In the genomic region with DNA sequence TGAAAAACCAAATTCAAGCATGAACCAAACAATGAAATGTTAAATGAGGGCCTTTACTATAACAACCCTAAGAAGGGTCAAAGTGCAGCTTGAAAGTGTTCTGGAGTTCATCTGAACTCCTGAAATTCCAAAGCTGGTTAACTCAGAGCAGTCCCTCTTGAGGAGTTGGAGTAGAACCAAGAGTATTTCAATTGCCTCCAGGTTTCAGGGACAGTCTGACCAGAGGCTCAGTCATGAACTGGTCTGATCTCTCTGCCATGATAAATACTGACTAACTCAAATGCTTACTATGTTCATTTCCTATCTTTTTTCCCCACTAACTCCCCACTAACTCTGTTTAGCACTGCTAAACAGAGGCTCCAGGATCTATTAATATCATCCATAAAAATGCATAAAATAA, we compare ENCODE assay signal across 9 cellular contexts. TPM values are rescaled to one million over a fixed set of nuclear protein-coding genes. Genes with fewer than 3 reads are reported as not detected.
A peak's percentile ranks its signal among the peaks of the same experiment; 100 is the strongest.
DNase-seq lines count a peak whose midpoint lies in the region; ATAC-seq and TF ChIP-seq lines count a peak whose summit lies in the region.
"Had no signal": no experiment of that assay in that cellular context is flagged by ENCODE, and none has a peak within 500 bp of the region (broad histone marks: within the 10 kb centered on the region; RNA-seq: fewer than 3 reads in every experiment).

No MANE protein-coding gene starts in this region.

- no peaks in the 10 kb centered on the region for H3K27me3 Mint-ChIP-seq in brain

- H3K4me1 Mint-ChIP-seq in brain = peaks cover 82% of the 10 kb centered on the region

- peak overlapping the region; percentile 77 to 98 (median 84) for H3K4me3 Mint-ChIP-seq in brain

- ATAC-seq in HG03442 (IDR thresholded peaks at IDR 0.05; ENCODE audit: unreplicated experiment) (no peak), GM19397 (IDR thresholded peaks at IDR 0.05; ENCODE audit: unreplicated experiment) (no peak)

- H3K27ac Mint-ChIP-seq in brain = peak overlapping the region; percentile 21 to 92 (median 73)

- no peaks in the 10 kb centered on the region for H3K9me3 ChIP-seq in mesodermal cell (ENCODE audit: control insufficient read depth, low read length)

- TF ChIP-seq CTCF in HFF-Myc (IDR thresholded peaks at IDR 0.05; ENCODE audit: low read depth, low read length, missing control alignments) (no peak), brain (conservative IDR thresholded peaks at IDR 0.05) (no peak)

- peaks cover 12% of the 10 kb centered on the region for H3K36me3 ChIP-seq in mesodermal cell (ENCODE audit: control insufficient read depth, insufficient read depth, low read length)

- peaks cover 33% of the 10 kb centered on the region for H3K36me3 Mint-ChIP-seq in brain

- peaks cover 21% of the 10 kb centered on the region for H3K4me1 ChIP-seq in mesodermal cell (ENCODE audit: control insufficient read depth, insufficient read depth, low read length, poor library complexity, severe bottlenecking)

- peak overlapping the region; percentile 92 for H3K4me3 ChIP-seq in HFF-Myc (replicated peaks; ENCODE audit: low read depth, low read length)
- H3K4me3 ChIP-seq in mesodermal cell (ENCODE audit: extremely low read depth, insufficient read depth, low read length, poor library complexity, severe bottlenecking) = peak overlapping the region; percentile 2

- H3K9me3 Mint-ChIP-seq in brain = no peaks in the 10 kb centered on the region

- H3K27ac ChIP-seq in mesodermal cell (ENCODE audit: low read depth, low read length, severe bottlenecking) = no peak overlapping the region

- DNase-seq in AG08395 (ENCODE audit: low spot score) = peak; percentile 61
- no peak for DNase-seq in HFF-Myc (ENCODE audit: extremely low read depth, low read depth)
- no peak for DNase-seq in HuH-7 (ENCODE audit: low spot score)
- no peak for DNase-seq in RPMI8226
- DNase-seq: NCI-H2081 treated with DMSO at 0.1 percent for 48 hours had no signal

RNA-seq across cellular contexts. Expression of a gene that starts 2.7 kb away (rescaled TPM):
- polyA plus RNA-seq in brain (ENCODE audit: insufficient read depth, low read depth, low replicate concordance) = 83.6 TPM
- 76.5 TPM for polyA plus RNA-seq in mesodermal cell (2013, experiment 1 of 2)
- 73.5 TPM for polyA plus RNA-seq in mesodermal cell (2013, experiment 2 of 2)

RNA-seq across cellular contexts. Expression of a gene that starts 59.9 kb away (rescaled TPM):
- polyA plus RNA-seq in brain (ENCODE audit: insufficient read depth, low read depth, low replicate concordance) = 52.5 TPM
- polyA plus RNA-seq in mesodermal cell (2013, experiment 1 of 2) = 23.5 TPM
- polyA plus RNA-seq in mesodermal cell (2013, experiment 2 of 2) = 20.0 TPM
